8 cellular contexts compared by ENCODE assay signal in the genomic region with DNA sequence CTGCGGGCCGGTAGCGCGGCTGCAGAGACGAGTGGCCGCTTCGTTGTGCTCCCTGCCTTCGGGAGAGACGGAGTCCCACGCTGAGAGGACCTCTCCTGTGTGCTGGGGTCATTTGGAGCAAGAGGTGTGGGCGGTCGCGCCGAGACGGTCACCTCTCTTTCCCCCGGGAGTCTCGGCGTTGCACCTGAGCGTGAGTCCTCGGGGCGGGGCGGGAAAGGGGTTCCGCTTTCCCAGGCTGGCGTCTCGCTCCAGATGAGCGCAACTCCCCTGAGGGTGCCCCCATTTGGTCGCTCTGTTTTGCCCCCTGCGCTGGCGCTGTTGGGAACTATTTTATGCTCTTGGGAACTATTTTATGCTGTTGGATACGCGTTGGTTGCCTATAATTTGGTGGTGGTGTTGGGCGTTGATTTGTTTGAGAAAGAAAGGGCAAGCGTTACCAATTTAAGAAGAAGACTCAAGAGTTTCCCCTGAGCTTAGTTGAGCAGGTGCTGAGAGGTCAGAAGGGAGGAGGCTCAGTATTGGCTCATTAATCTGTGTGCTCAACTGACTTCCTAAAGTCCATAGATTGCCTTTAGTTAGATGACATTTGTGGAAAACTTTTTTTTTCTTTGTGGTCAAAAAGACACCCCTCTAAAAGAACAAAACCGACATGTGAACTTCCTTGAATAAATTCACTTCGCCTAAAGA. TPM values are rescaled to one million over a fixed set of nuclear protein-coding genes. Genes with fewer than 3 reads are reported as not detected.
A peak's percentile ranks its signal among the peaks of the same experiment; 100 is the strongest.
DNase-seq lines count a peak whose midpoint lies in the region; ATAC-seq, FAIRE-seq and TF ChIP-seq lines count a peak whose summit lies in the region.

No MANE protein-coding gene starts in this region.

- peaks cover 27% of the 10 kb centered on the region for H3K4me1 Mint-ChIP-seq in T-helper 17 cell

- no peak for TF ChIP-seq POLR2A in H54 (IDR thresholded peaks at IDR 0.05; ENCODE audit: low read depth, low read length)

- FAIRE-seq in H54 (lab: Jason Lieb, UNC), result no peak

- H3K36me3 Mint-ChIP-seq in T-helper 17 cell (ENCODE audit: low read depth), result peaks cover 5% of the 10 kb centered on the region

- no peaks in the 10 kb centered on the region for H3K9me3 ChIP-seq in T-helper 17 cell (ENCODE audit: control insufficient read depth, low read length, poor library complexity, severe bottlenecking)

- peak overlapping the region; percentile 95 for H3K27ac Mint-ChIP-seq in T-helper 17 cell

- H3K4me3 Mint-ChIP-seq in T-helper 17 cell, result peak overlapping the region; percentile 99

- no peaks in the 10 kb centered on the region for H3K27me3 Mint-ChIP-seq in T-helper 17 cell

- DNase-seq in DMS79 (lab: John Stamatoyannopoulos, UW) (peak; percentile 81), LoVo (ENCODE audit: low spot score) (peak; percentile 62), T-helper 17 cell (peak; percentile 12 to 29 (median 25)), left kidney (ENCODE audit: low read depth, low spot score) (peak; percentile 86), H54 (ENCODE audit: insufficient read length, low spot score) (no peak)
- peak; percentile 31 for DNase-seq in central memory CD4-positive, alpha-beta T cell
- peak; percentile 47 for DNase-seq in stimulated activated CD4-positive, alpha-beta T cell treated with anti-CD3 and anti-CD28 coated beads, Interleukin-4, amount 100 ng/mL, for 1 hour

- ATAC-seq in GM21576 (IDR thresholded peaks at IDR 0.05; ENCODE audit: unreplicated experiment), result peak; percentile 17
- peak; percentile 2 for ATAC-seq in T-helper 17 cell

RNA-seq across cellular contexts. Expression of gene LRRC8B, which starts 0.7 kb away (rescaled TPM):
- 10 to 100 TPM; 12.1 to 24.0 TPM for total RNA-seq in T-helper 17 cell
